ENCODE assay signal across 18 cellular contexts in genomic region chr3:45773044-45773443, GRCh38. TPM values are rescaled to one million over a fixed set of nuclear protein-coding genes. Genes with fewer than 3 reads are reported as not detected.
DNase-seq lines count a peak whose midpoint lies in the region; ATAC-seq and TF ChIP-seq lines count a peak whose summit lies in the region.
"Had no signal": no experiment of that assay in that cellular context is flagged by ENCODE, and none has a peak within 500 bp of the region (broad histone marks: within the 10 kb centered on the region; RNA-seq: fewer than 3 reads in every experiment).

No MANE protein-coding gene starts in this region.

- no peak for TF ChIP-seq CTCF in stomach (IDR thresholded peaks at IDR 0.05)

- DNase-seq in activated naive CD4-positive, alpha-beta T cell treated with anti-CD3 and anti-CD28 coated beads, Interleukin-2, amount 50 U/mL, for 16 hours = no peak
- DNase-seq in T-helper 17 cell (no peak), left lobe of liver (ENCODE audit: low spot score) (peak; percentile 22), stomach (peak; percentile 3), SIG-M5 (lab: John Stamatoyannopoulos, UW) (no peak), NCI-H2227 treated with DMSO at 0.1 percent for 48 hours (lab: John Stamatoyannopoulos, UW) (no peak), NCI-H1436 (lab: John Stamatoyannopoulos, UW) (no peak)
- DNase-seq: AML-193, Calu3, GF-D8, GM23248, NCI-H146, NCI-H510A treated with DMSO at 0.1 percent for 48 hours, Right ventricle myocardium superior had no signal

- H3K4me3 ChIP-seq in stomach = no peak overlapping the region
- H3K4me3 ChIP-seq: GM23248 had no signal

- no peak for TF ChIP-seq EP300 in stomach (IDR thresholded peaks at IDR 0.05)

- H3K36me3 Mint-ChIP-seq in activated naive CD4-positive, alpha-beta T cell treated with anti-CD3 and anti-CD28 coated beads, Interleukin-2, amount 50 U/mL, for 24 hours = no peaks in the 10 kb centered on the region
- H3K36me3 Mint-ChIP-seq in T-helper 17 cell (ENCODE audit: low read depth) = no peaks in the 10 kb centered on the region
- H3K36me3 Mint-ChIP-seq: CD4-positive, CD25-positive, alpha-beta regulatory T cell; IgD-negative memory B cell had no signal

- H3K27me3 ChIP-seq in stomach = peaks cover 0 to 7% (median 0%) of the 10 kb centered on the region in 3 donors

- H3K27ac Mint-ChIP-seq in activated naive CD4-positive, alpha-beta T cell treated with anti-CD3 and anti-CD28 coated beads, Interleukin-2, amount 50 U/mL, for 24 hours = peak overlapping the region; percentile 11
- no peak overlapping the region for H3K27ac Mint-ChIP-seq in T-helper 17 cell
- H3K27ac Mint-ChIP-seq: IgD-negative memory B cell had no signal

- no peaks in the 10 kb centered on the region for H3K9me3 Mint-ChIP-seq in activated naive CD4-positive, alpha-beta T cell treated with anti-CD3 and anti-CD28 coated beads, Interleukin-2, amount 50 U/mL, for 24 hours
- H3K9me3 Mint-ChIP-seq: CD4-positive, CD25-positive, alpha-beta regulatory T cell; IgD-negative memory B cell had no signal

- H3K4me3 Mint-ChIP-seq in activated naive CD4-positive, alpha-beta T cell treated with anti-CD3 and anti-CD28 coated beads, Interleukin-2, amount 50 U/mL, for 24 hours = no peak overlapping the region
- peak overlapping the region; percentile 61 for H3K4me3 Mint-ChIP-seq in T-helper 17 cell
- H3K4me3 Mint-ChIP-seq: CD4-positive, CD25-positive, alpha-beta regulatory T cell; IgD-negative memory B cell had no signal

- intact Hi-C loops in stomach (cut with DNase I; ENCODE audit: low total_unique reads) = no loop called here

- TF ChIP-seq POLR2A in stomach (IDR thresholded peaks at IDR 0.05) = no peak

- peaks cover 12% of the 10 kb centered on the region for H3K4me1 Mint-ChIP-seq in activated naive CD4-positive, alpha-beta T cell treated with anti-CD3 and anti-CD28 coated beads, Interleukin-2, amount 50 U/mL, for 24 hours
- peaks cover 28% of the 10 kb centered on the region for H3K4me1 Mint-ChIP-seq in T-helper 17 cell
- H3K4me1 Mint-ChIP-seq: IgD-negative memory B cell had no signal

- ATAC-seq in T-helper 17 cell (no peak), left lobe of liver (no peak)
- ATAC-seq: Panc1 had no signal

- WGBS in stomach, 5 donors = 74 to 94% (median 85%) methylated on average over 5 of the region's 5 CpGs

- H3K27me3 Mint-ChIP-seq in activated naive CD4-positive, alpha-beta T cell treated with anti-CD3 and anti-CD28 coated beads, Interleukin-2, amount 50 U/mL, for 24 hours = no peaks in the 10 kb centered on the region
- peaks cover 13% of the 10 kb centered on the region for H3K27me3 Mint-ChIP-seq in T-helper 17 cell

- no peak overlapping the region for H3K27ac ChIP-seq in stomach
- H3K27ac ChIP-seq: GM23248 had no signal

- no peaks in the 10 kb centered on the region for H3K36me3 ChIP-seq in stomach

- H3K9me3 ChIP-seq in T-helper 17 cell (ENCODE audit: control insufficient read depth, low read length, poor library complexity, severe bottlenecking) (no peaks in the 10 kb centered on the region), stomach (no peaks in the 10 kb centered on the region)

- H3K4me1 ChIP-seq in stomach = no peaks in the 10 kb centered on the region

RNA-seq across cellular contexts. Expression of gene SLC6A20, which starts 23.3 kb away (rescaled TPM):
- total RNA-seq in T-helper 17 cell (under 1 TPM in 1 of 2 donors, not detected in 1; 0.23 TPM), left lobe of liver (0.08 TPM), stomach (under 1 TPM in 3 of 5 donors, not detected in 2; 0.14 to 0.73 (median 0.58) TPM)
- 1 to 10 TPM in 1 of 3 donors, under 1 TPM in 1, not detected in 1; 0.10 to 2.6 TPM for polyA plus RNA-seq in stomach
- total RNA-seq: CD4-positive, CD25-positive, alpha-beta regulatory T cell; GM23248; Right ventricle myocardium superior had no signal
- polyA plus RNA-seq: GM23248 had no signal

Comparison
In these comparisons a context has a peak if more than half of its experiments do, and no peak if none do; other contexts are left out.
1. DNase-seq: peak in left lobe of liver (single experiment) and stomach (single experiment); none in activated naive CD4-positive, alpha-beta T cell treated with anti-CD3 and anti-CD28 coated beads, Interleukin-2, amount 50 U/mL, for 16 hours (single experiment), T-helper 17 cell (0 of 3), SIG-M5 (single experiment), NCI-H2227 treated with DMSO at 0.1 percent for 48 hours (single experiment) and NCI-H1436 (single experiment).